ENCODE assay signal across 17 cellular contexts in genomic region chr6:14874975-14875677, GRCh38.
DNase-seq lines count a peak whose midpoint lies in the region; ATAC-seq and TF ChIP-seq lines count a peak whose summit lies in the region.
"Had no signal": no experiment of that assay in that cellular context is flagged by ENCODE, and none has a peak within 500 bp of the region (broad histone marks: within the 10 kb centered on the region; RNA-seq: fewer than 3 reads in every experiment).

No MANE protein-coding gene starts in this region.

- H3K27me3 Mint-ChIP-seq in activated CD8-positive, alpha-beta T cell treated with anti-CD3 and anti-CD28 coated beads for 36 hours: no peaks in the 10 kb centered on the region
- no peaks in the 10 kb centered on the region for H3K27me3 Mint-ChIP-seq in activated CD8-positive, alpha-beta T cell treated with anti-CD3 and anti-CD28 coated beads, Interleukin-2, amount 10 ng/mL, durations not matched to agents 7 days and 5 days (ENCODE audit: low read depth)
- H3K27me3 Mint-ChIP-seq in CD4-positive, CD25-positive, alpha-beta regulatory T cell: no peaks in the 10 kb centered on the region
- H3K27me3 Mint-ChIP-seq in WTC11 (ENCODE audit: low read depth): no peaks in the 10 kb centered on the region
- no peaks in the 10 kb centered on the region for H3K27me3 Mint-ChIP-seq in naive thymus-derived CD4-positive, alpha-beta T cell
- H3K27me3 Mint-ChIP-seq: effector memory CD8-positive, alpha-beta T cell had no signal

- no peak overlapping the region for H3K27ac ChIP-seq in CD4-positive, CD25-positive, alpha-beta regulatory T cell (ENCODE audit: insufficient read depth, low read length, poor library complexity, severe bottlenecking)
- no peak overlapping the region for H3K27ac ChIP-seq in naive thymus-derived CD4-positive, alpha-beta T cell (ENCODE audit: low read depth, low read length)
- no peak overlapping the region for H3K27ac ChIP-seq in trophoblast cell (ENCODE audit: low read depth, low read length)
- H3K27ac ChIP-seq: Peyer's patch had no signal

- H3K9me3 ChIP-seq in CD4-positive, CD25-positive, alpha-beta regulatory T cell (ENCODE audit: control insufficient read depth in 2 of 2, low read length in 2 of 2): no peaks in the 10 kb centered on the region
- no peaks in the 10 kb centered on the region for H3K9me3 ChIP-seq in naive thymus-derived CD4-positive, alpha-beta T cell (ENCODE audit: control insufficient read depth in 2 of 3, low read length in 3 of 3)
- peaks cover 1% of the 10 kb centered on the region for H3K9me3 ChIP-seq in trophoblast cell (ENCODE audit: insufficient read depth, low read depth, low read length)
- H3K9me3 ChIP-seq: Peyer's patch had no signal

- no peak overlapping the region for H2BK12ac ChIP-seq in trophoblast cell (ENCODE audit: low read length)

- H3K4me3 Mint-ChIP-seq in activated CD8-positive, alpha-beta T cell treated with anti-CD3 and anti-CD28 coated beads for 36 hours: no peak overlapping the region
- no peak overlapping the region for H3K4me3 Mint-ChIP-seq in activated CD8-positive, alpha-beta T cell treated with anti-CD3 and anti-CD28 coated beads, Interleukin-2, amount 10 ng/mL, durations not matched to agents 7 days and 5 days
- H3K4me3 Mint-ChIP-seq in CD4-positive, CD25-positive, alpha-beta regulatory T cell: no peak overlapping the region
- H3K4me3 Mint-ChIP-seq in WTC11: no peak overlapping the region
- peak overlapping the region in 1 of 10 donors; percentile 21 for H3K4me3 Mint-ChIP-seq in naive thymus-derived CD4-positive, alpha-beta T cell
- H3K4me3 Mint-ChIP-seq: CD8-positive, alpha-beta T cell; nephron progenitor cell had no signal

- no peaks in the 10 kb centered on the region for H3K79me1 ChIP-seq in trophoblast cell (ENCODE audit: low read length)

- H2AK5ac ChIP-seq in trophoblast cell (ENCODE audit: low read length): no peak overlapping the region

- POLR2A ChIA-PET in activated CD8-positive, alpha-beta T cell treated with anti-CD3 and anti-CD28 coated beads for 36 hours (lab: Charles Lee): interaction anchor here (0.6 to 5.3 kb wide), 5 partner anchors 15 to 534 kb away, joined by 3 to 50 read pairs (median 8); no protein-coding TSS in a partner anchor
- POLR2A ChIA-PET in activated CD8-positive, alpha-beta T cell treated with anti-CD3 and anti-CD28 coated beads, Interleukin-2, amount 10 ng/mL, durations not matched to agents 7 days and 5 days (lab: Charles Lee): no interaction called here
- POLR2A ChIA-PET in WTC11 (lab: Charles Lee): interaction anchor here (0.6 kb wide), 1 partner anchor 611 kb away, joined by 5 read pairs; no protein-coding TSS in a partner anchor
- POLR2A ChIA-PET in naive thymus-derived CD4-positive, alpha-beta T cell (lab: Charles Lee): no interaction called here

- DNase-seq in activated CD8-positive, alpha-beta T cell treated with anti-CD3 and anti-CD28 coated beads for 36 hours: no peak
- DNase-seq in activated CD8-positive, alpha-beta T cell treated with anti-CD3 and anti-CD28 coated beads, Interleukin-2, amount 10 ng/mL, durations not matched to agents 7 days and 5 days: no peak
- DNase-seq in CD4-positive, CD25-positive, alpha-beta regulatory T cell: peak in 1 of 3 donors; percentile 10
- DNase-seq in WTC11 (ENCODE audit: low spot score) (no peak), trophoblast cell (no peak), NCI-H1105 (lab: John Stamatoyannopoulos, UW) (no peak)
- no peak for DNase-seq in naive thymus-derived CD4-positive, alpha-beta T cell
- DNase-seq in NK-92 treated with Interleukin-12 subunit alpha and Interleukin-12 subunit beta, amount 100 ng/mL, for 24 hours (lab: John Stamatoyannopoulos, UW): no peak
- DNase-seq: ACHN; activated CD4-positive, alpha-beta T cell treated with anti-CD3 and anti-CD28 coated beads, Interleukin-2, amount 50 U/mL, for 1 hour; CD8-positive, alpha-beta T cell; DMS53; effector memory CD8-positive, alpha-beta T cell; NCI-H1694 treated with DMSO at 0.1 percent for 48 hours; nephron progenitor cell; Peyer's patch had no signal

- H3K36me3 ChIP-seq in CD4-positive, CD25-positive, alpha-beta regulatory T cell (ENCODE audit: control insufficient read depth, insufficient read depth, low read length): no peaks in the 10 kb centered on the region
- no peaks in the 10 kb centered on the region for H3K36me3 ChIP-seq in naive thymus-derived CD4-positive, alpha-beta T cell (ENCODE audit: control insufficient read depth in 2 of 3, insufficient read depth in 3 of 3, low read length in 3 of 3)
- H3K36me3 ChIP-seq in trophoblast cell (ENCODE audit: control insufficient read depth in 1 of 2, insufficient read depth in 2 of 2, low read length in 2 of 2): no peaks in the 10 kb centered on the region
- H3K36me3 ChIP-seq: Peyer's patch had no signal

- H3K23ac ChIP-seq in trophoblast cell (ENCODE audit: low read length): no peak overlapping the region

- intact Hi-C loops in activated CD8-positive, alpha-beta T cell treated with anti-CD3 and anti-CD28 coated beads for 36 hours (cut with micrococcal nuclease): loop anchor here (5.0 kb wide), 3 partner anchors 142 to 372 kb away; partner anchors contain the start of gene JARID2
- intact Hi-C loops in naive thymus-derived CD4-positive, alpha-beta T cell (cut with micrococcal nuclease): loop anchor here (5.0 to 10.0 kb wide), 5 partner anchors 213 to 660 kb away; partner anchors contain the start of gene JARID2 (in 1 of the 2)

- no peak overlapping the region for H4K91ac ChIP-seq in trophoblast cell (ENCODE audit: low read depth, low read length)

- CTCF ChIA-PET in activated CD8-positive, alpha-beta T cell treated with anti-CD3 and anti-CD28 coated beads for 36 hours (lab: Charles Lee): interaction anchor here (0.9 kb wide), 1 partner anchor 139 kb away, joined by 3 read pairs; no protein-coding TSS in a partner anchor
- CTCF ChIA-PET in activated CD8-positive, alpha-beta T cell treated with anti-CD3 and anti-CD28 coated beads, Interleukin-2, amount 10 ng/mL, durations not matched to agents 7 days and 5 days (lab: Charles Lee): interaction anchor here (1.8 kb wide), 1 partner anchor 29 kb away, joined by 3 read pairs; no protein-coding TSS in a partner anchor
- CTCF ChIA-PET in WTC11 (lab: Charles Lee): interaction anchor here (1.1 kb wide), 1 partner anchor 11 kb away, joined by 5 read pairs; no protein-coding TSS in a partner anchor
- CTCF ChIA-PET in naive thymus-derived CD4-positive, alpha-beta T cell (lab: Charles Lee): no interaction called here

- no peak overlapping the region for H3K18ac ChIP-seq in trophoblast cell (ENCODE audit: low read length)

- H4K8ac ChIP-seq in trophoblast cell (ENCODE audit: low read depth, low read length): no peak overlapping the region

- no peak overlapping the region for H3K4ac ChIP-seq in trophoblast cell (ENCODE audit: low read depth, low read length)

- no CpG with 5 or more reads among the region's 7 CpGs for WGBS in trophoblast cell (ENCODE audit: extremely low coverage, insufficient coverage, insufficient read length)

- H3K27ac Mint-ChIP-seq in activated CD8-positive, alpha-beta T cell treated with anti-CD3 and anti-CD28 coated beads for 36 hours: peak overlapping the region; percentile 96
- no peak overlapping the region for H3K27ac Mint-ChIP-seq in activated CD8-positive, alpha-beta T cell treated with anti-CD3 and anti-CD28 coated beads, Interleukin-2, amount 10 ng/mL, durations not matched to agents 7 days and 5 days
- peak overlapping the region in 2 of 3 donors; percentile 20 to 32 for H3K27ac Mint-ChIP-seq in CD4-positive, CD25-positive, alpha-beta regulatory T cell
- 0 out of 2 replicates have a peak overlapping the region, but pooled peaks have one; percentile 34 for H3K27ac Mint-ChIP-seq in WTC11
- peak overlapping the region in 5 of 9 donors; percentile 40 to 92 (median 81) for H3K27ac Mint-ChIP-seq in naive thymus-derived CD4-positive, alpha-beta T cell
- H3K27ac Mint-ChIP-seq: CD8-positive, alpha-beta T cell; nephron progenitor cell; progenitor cell of endocrine pancreas had no signal

- TF ChIP-seq CTCF in activated CD8-positive, alpha-beta T cell treated with anti-CD3 and anti-CD28 coated beads for 36 hours (IDR thresholded peaks at IDR 0.05): no peak
- TF ChIP-seq CTCF in WTC11 (IDR thresholded peaks at IDR 0.05): no peak

- peaks cover 3% of the 10 kb centered on the region for H3K9me3 Mint-ChIP-seq in activated CD8-positive, alpha-beta T cell treated with anti-CD3 and anti-CD28 coated beads for 36 hours
- H3K9me3 Mint-ChIP-seq in activated CD8-positive, alpha-beta T cell treated with anti-CD3 and anti-CD28 coated beads, Interleukin-2, amount 10 ng/mL, durations not matched to agents 7 days and 5 days (ENCODE audit: insufficient read depth): no peaks in the 10 kb centered on the region
- peaks cover 0 to 2% (median 0%) of the 10 kb centered on the region in 7 donors for H3K9me3 Mint-ChIP-seq in CD4-positive, CD25-positive, alpha-beta regulatory T cell
- no peaks in the 10 kb centered on the region for H3K9me3 Mint-ChIP-seq in WTC11
- H3K9me3 Mint-ChIP-seq in naive thymus-derived CD4-positive, alpha-beta T cell: peaks cover 0 to 5% (median 0%) of the 10 kb centered on the region in 11 donors
- H3K9me3 Mint-ChIP-seq: CD8-positive, alpha-beta T cell; effector memory CD8-positive, alpha-beta T cell; nephron progenitor cell had no signal

- H3K27me3 ChIP-seq in CD4-positive, CD25-positive, alpha-beta regulatory T cell (ENCODE audit: control insufficient read depth, insufficient read depth, low read length): no peaks in the 10 kb centered on the region
- no peaks in the 10 kb centered on the region for H3K27me3 ChIP-seq in naive thymus-derived CD4-positive, alpha-beta T cell (ENCODE audit: control insufficient read depth in 2 of 2, insufficient read depth in 2 of 2, low read length in 2 of 2)
- no peaks in the 10 kb centered on the region for H3K27me3 ChIP-seq in trophoblast cell (ENCODE audit: insufficient read depth, low read length)
- H3K27me3 ChIP-seq: Peyer's patch had no signal

- H3K4me1 ChIP-seq in CD4-positive, CD25-positive, alpha-beta regulatory T cell (ENCODE audit: control insufficient read depth, insufficient read depth, low read length, poor library complexity, severe bottlenecking): peaks cover 18% of the 10 kb centered on the region
- peaks cover 15 to 16% of the 10 kb centered on the region in 2 donors for H3K4me1 ChIP-seq in naive thymus-derived CD4-positive, alpha-beta T cell (ENCODE audit: control insufficient read depth in 2 of 2, insufficient read depth in 2 of 2, low read length in 2 of 2)
- peaks cover 0 to 2% of the 10 kb centered on the region in 2 experiments for H3K4me1 ChIP-seq in trophoblast cell (ENCODE audit: control insufficient read depth in 1 of 2, insufficient read depth in 2 of 2, low read length in 2 of 2)

- H3K4me1 Mint-ChIP-seq in activated CD8-positive, alpha-beta T cell treated with anti-CD3 and anti-CD28 coated beads for 36 hours (ENCODE audit: low read depth): peaks cover 70% of the 10 kb centered on the region
- peaks cover 48% of the 10 kb centered on the region for H3K4me1 Mint-ChIP-seq in activated CD8-positive, alpha-beta T cell treated with anti-CD3 and anti-CD28 coated beads, Interleukin-2, amount 10 ng/mL, durations not matched to agents 7 days and 5 days (ENCODE audit: low read depth)
- H3K4me1 Mint-ChIP-seq in CD4-positive, CD25-positive, alpha-beta regulatory T cell: peaks cover 10 to 48% (median 33%) of the 10 kb centered on the region in 4 donors
- peaks cover 75% of the 10 kb centered on the region for H3K4me1 Mint-ChIP-seq in WTC11
- peaks cover 26 to 55% (median 34%) of the 10 kb centered on the region in 7 donors for H3K4me1 Mint-ChIP-seq in naive thymus-derived CD4-positive, alpha-beta T cell

- H2BK120ac ChIP-seq in trophoblast cell (ENCODE audit: insufficient read depth, low read length, poor library complexity): no peak overlapping the region

- H3K36me3 Mint-ChIP-seq in activated CD8-positive, alpha-beta T cell treated with anti-CD3 and anti-CD28 coated beads for 36 hours (ENCODE audit: low read depth): no peaks in the 10 kb centered on the region
- H3K36me3 Mint-ChIP-seq in activated CD8-positive, alpha-beta T cell treated with anti-CD3 and anti-CD28 coated beads, Interleukin-2, amount 10 ng/mL, durations not matched to agents 7 days and 5 days (ENCODE audit: low read depth): peaks cover 4% of the 10 kb centered on the region
- H3K36me3 Mint-ChIP-seq in CD4-positive, CD25-positive, alpha-beta regulatory T cell: peaks cover 3% of the 10 kb centered on the region
- no peaks in the 10 kb centered on the region for H3K36me3 Mint-ChIP-seq in WTC11
- H3K36me3 Mint-ChIP-seq in naive thymus-derived CD4-positive, alpha-beta T cell: peaks cover 0 to 3% (median 0%) of the 10 kb centered on the region in 5 donors
- H3K36me3 Mint-ChIP-seq: CD8-positive, alpha-beta T cell had no signal

- H3K4me3 ChIP-seq in CD4-positive, CD25-positive, alpha-beta regulatory T cell (ENCODE audit: low read depth, low read length): no peak overlapping the region
- H3K4me3 ChIP-seq in naive thymus-derived CD4-positive, alpha-beta T cell (ENCODE audit: low read length): no peak overlapping the region
- no peak overlapping the region for H3K4me3 ChIP-seq in trophoblast cell (ENCODE audit: low read depth, low read length)
- H3K4me3 ChIP-seq: Peyer's patch had no signal

- no peaks in the 10 kb centered on the region for H3K79me2 ChIP-seq in trophoblast cell (ENCODE audit: control insufficient read depth, insufficient read depth, low read length, poor library complexity)

- H2BK5ac ChIP-seq in trophoblast cell (ENCODE audit: low read depth, low read length, poor library complexity): no peak overlapping the region

- no peak overlapping the region for H4K12ac ChIP-seq in trophoblast cell (ENCODE audit: low read depth, low read length)

- H3K9ac ChIP-seq in trophoblast cell (ENCODE audit: low read length): no peak overlapping the region

- H3K4me2 ChIP-seq in trophoblast cell (ENCODE audit: low read length): no peak overlapping the region

- no peak overlapping the region for H2AFZ ChIP-seq in trophoblast cell (ENCODE audit: insufficient read depth, low read length, poor library complexity)

- no peak overlapping the region for H3K14ac ChIP-seq in trophoblast cell (ENCODE audit: low read length)

- no peak for ATAC-seq in activated CD8-positive, alpha-beta T cell treated with anti-CD3 and anti-CD28 coated beads for 36 hours
- no peak for ATAC-seq in activated CD8-positive, alpha-beta T cell treated with anti-CD3 and anti-CD28 coated beads, Interleukin-2, amount 10 ng/mL, durations not matched to agents 7 days and 5 days
- no peak for ATAC-seq in CD4-positive, CD25-positive, alpha-beta regulatory T cell (ENCODE audit: low read depth in 2 of 2)
- no peak for ATAC-seq in WTC11
- peak; percentile 6 for ATAC-seq in naive thymus-derived CD4-positive, alpha-beta T cell
- ATAC-seq: CD8-positive, alpha-beta T cell; effector memory CD8-positive, alpha-beta T cell had no signal

Comparison
In these comparisons a context has a peak if more than half of its experiments do, and no peak if none do; other contexts are left out.
1. POLR2A ChIA-PET loops: an anchor here in activated CD8-positive, alpha-beta T cell treated with anti-CD3 and anti-CD28 coated beads for 36 hours (0.6 to 5.3 kb wide) and WTC11 (0.6 kb wide); none called in activated CD8-positive, alpha-beta T cell treated with anti-CD3 and anti-CD28 coated beads, Interleukin-2, amount 10 ng/mL, durations not matched to agents 7 days and 5 days and naive thymus-derived CD4-positive, alpha-beta T cell.